Comparison of ENCODE assay signal across 1 cellular context in the genomic region with DNA sequence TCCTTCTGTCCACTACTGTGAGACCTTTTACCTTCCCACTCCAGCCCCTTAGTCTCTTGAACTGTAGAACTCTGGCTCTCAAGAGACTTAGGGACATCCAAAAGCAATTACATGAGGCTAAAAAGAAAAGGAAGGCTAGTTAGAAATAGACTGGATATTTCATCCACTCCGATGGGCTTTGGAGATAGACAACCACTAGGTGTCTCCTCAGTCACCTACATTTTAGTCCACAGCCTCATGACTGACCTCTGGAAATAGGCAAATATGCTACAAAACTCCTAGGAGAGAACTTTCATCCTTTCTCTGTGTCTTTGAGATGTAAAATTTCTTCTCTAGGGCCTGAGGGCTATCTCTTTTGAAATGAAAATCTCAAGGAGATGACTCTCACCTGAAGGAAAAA.
TF ChIP-seq lines count a peak whose summit lies in the region.

No MANE protein-coding gene starts in this region.

TF ChIP-seq in H1, 55 proteins besides CTCF, POLR2A, EP300 and RAD21:
- TF ChIP-seq EGR1 (IDR thresholded peaks at IDR 0.05; ENCODE audit: borderline replicate concordance, low read depth, low read length) (no peak), HDAC6 (IDR thresholded peaks at IDR 0.05; ENCODE audit: low read depth, low read length) (no peak), CREB1 (IDR thresholded peaks at IDR 0.05) (no peak), GABPA (IDR thresholded peaks at IDR 0.05; ENCODE audit: borderline replicate concordance, insufficient read depth, low read length) (no peak), CHD1 (IDR thresholded peaks at IDR 0.05; ENCODE audit: low read depth, low read length) (no peak), ASH2L (IDR thresholded peaks at IDR 0.05; ENCODE audit: low read length) (no peak), ZNF274 (IDR thresholded peaks at IDR 0.05; ENCODE audit: borderline replicate concordance, extremely low read depth, low read length) (no peak)
TF ChIP-seq in H1: peak in this region for 0.
